Comparison of ENCODE assay signal across 29 cellular contexts in the genomic region with DNA sequence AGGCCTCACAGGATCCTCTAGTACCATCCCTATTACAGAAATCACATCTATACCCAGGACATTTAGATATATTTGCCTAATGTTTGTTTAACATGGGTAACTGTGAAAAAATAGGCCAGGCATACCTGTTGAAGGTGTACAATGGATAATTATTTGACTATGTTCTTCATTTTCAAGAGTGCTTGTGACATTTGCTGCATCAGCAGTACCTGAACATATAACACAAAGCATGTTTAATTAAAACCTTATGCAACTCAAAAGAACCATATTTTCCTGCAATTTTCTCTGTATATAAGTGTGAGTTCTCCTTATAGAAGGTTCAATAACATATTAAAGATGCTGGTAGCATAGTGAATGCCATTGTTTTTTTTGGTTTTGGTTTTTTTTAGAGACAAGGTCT.
"Had no signal": no experiment of that assay in that cellular context is flagged by ENCODE, and none has a peak within 500 bp of the region (broad histone marks: within the 10 kb centered on the region; RNA-seq: fewer than 3 reads in every experiment).

No MANE protein-coding gene starts in this region.

- ATAC-seq: activated T-cell treated with anti-CD3 and anti-CD28 coated beads, Interleukin-2, amount 50 U/mL, for 72 hours; activated T-helper 17 cell treated with anti-CD3 and anti-CD28 coated beads, Interleukin-2, amount 50 U/mL, for 72 hours; Panc1 had no signal

- H3K27ac ChIP-seq: SJCRH30, WERI-Rb-1 had no signal

- DNase-seq: activated CD4-positive, alpha-beta memory T cell treated with anti-CD3 and anti-CD28 coated beads, Interleukin-2, amount 10 ng/mL, durations not matched to agents 7 days and 5 days; activated CD4-positive, alpha-beta T cell treated with anti-CD3 and anti-CD28 coated beads for 1 hour; activated CD4-positive, alpha-beta T cell treated with anti-CD3 and anti-CD28 coated beads for 48 hours; activated CD4-positive, CD25-positive, alpha-beta regulatory T cell; activated effector memory CD4-positive, alpha-beta T cell treated with anti-CD3 and anti-CD28 coated beads, Interleukin-2, amount 50 U/mL, for 16 hours; activated naive CD4-positive, alpha-beta T cell; activated naive CD4-positive, alpha-beta T cell treated with anti-CD3 and anti-CD28 coated beads, Interleukin-2, amount 50 U/mL, for 16 hours; activated naive CD8-positive, alpha-beta T cell treated with anti-CD3 and anti-CD28 coated beads for 36 hours; activated T-cell treated with anti-CD3 and anti-CD28 coated beads, Interleukin-2, amount 50 U/mL, for 1 hour; activated T-cell treated with anti-CD3 and anti-CD28 coated beads, Interleukin-2, amount 50 U/mL, for 72 hours; amniotic stem cell; aorta; NCI-H1048; NCI-H1105 treated with DMSO at 0.1 percent for 48 hours; NCI-H146; NCI-H187; NCI-H2081; NCI-H2171 treated with DMSO at 0.1 percent for 48 hours; NCI-H2227 treated with DMSO at 0.1 percent for 48 hours; NCI-H446; NCI-H524 treated with DMSO at 0.1 percent for 48 hours; NCI-H774; SHP77; SJCRH30; T1000; WERI-Rb-1 had no signal

- H3K4me3 ChIP-seq: SJCRH30, SK-N-MC had no signal

- H3K9me3 ChIP-seq: SJCRH30 had no signal
